In genomic region chr12:49121047-49121696, GRCh38 we compare ENCODE assay signal across 8 cellular contexts. TPM values are rescaled to one million over a fixed set of nuclear protein-coding genes. Genes with fewer than 3 reads are reported as not detected.
DNase-seq lines count a peak whose midpoint lies in the region; ATAC-seq, FAIRE-seq and TF ChIP-seq lines count a peak whose summit lies in the region.

No MANE protein-coding gene starts in this region.

- H3K18ac ChIP-seq in H9 (ENCODE audit: insufficient read length, low read depth, low read length) = no peak overlapping the region

- peak; percentile 73 for DNase-seq in H9
- DNase-seq in SHP77 (lab: John Stamatoyannopoulos, UW) = peak; percentile 47 to 74
- DNase-seq in fibroblast of peridontal ligament (ENCODE audit: extremely low read depth) = peak; percentile 78
- DNase-seq in osteoblast (ENCODE audit: insufficient read length, low spot score, missing footprints) = peak; percentile 88
- DNase-seq in NK-92 (lab: John Stamatoyannopoulos, UW; ENCODE audit: unreplicated experiment) = no peak
- no peak for DNase-seq in GM12891 (ENCODE audit: insufficient read length, low spot score)

- H3K36me3 Mint-ChIP-seq in H9 (ENCODE audit: insufficient read depth in 1 of 3, low read depth in 3 of 3) = no peaks in the 10 kb centered on the region

- no peak overlapping the region for H3K14ac ChIP-seq in H9 (ENCODE audit: insufficient read depth, low read length)

- H2AK5ac ChIP-seq in H9 (ENCODE audit: insufficient read length, low read length) = no peak overlapping the region

- H3K23ac ChIP-seq in H9 (ENCODE audit: insufficient read length, low read depth, low read length) = no peak overlapping the region

- no peak overlapping the region for H2BK120ac ChIP-seq in H9 (ENCODE audit: low read depth, low read length, poor library complexity, severe bottlenecking)

- peaks cover 2 to 4% of the 10 kb centered on the region in 2 experiments; a peak in 2 of 4 replicates for H3K4me1 Mint-ChIP-seq in H9

- H3T11ph ChIP-seq in H9 (ENCODE audit: low read length) = no peak overlapping the region

- H3K79me2 ChIP-seq in ACC112 (ENCODE audit: control insufficient read depth, insufficient read depth, low read length, unreplicated experiment) (no peaks in the 10 kb centered on the region), H9 (ENCODE audit: insufficient read depth, low read length) (no peaks in the 10 kb centered on the region), osteoblast (ENCODE audit: insufficient read depth, low read length) (no peaks in the 10 kb centered on the region)

- no peaks in the 10 kb centered on the region for H3K9me3 ChIP-seq in H9 (ENCODE audit: control insufficient read depth, low read depth, low read length)
- no peaks in the 10 kb centered on the region for H3K9me3 ChIP-seq in osteoblast (ENCODE audit: low read depth, low read length)

- H3K27me3 ChIP-seq in ACC112 (ENCODE audit: insufficient read depth, low read length) (no peaks in the 10 kb centered on the region), H9 (ENCODE audit: insufficient read depth, low read length) (no peaks in the 10 kb centered on the region), osteoblast (ENCODE audit: insufficient read depth, low read length) (no peaks in the 10 kb centered on the region)

- H3K4me2 ChIP-seq in H9 (ENCODE audit: insufficient read depth, insufficient read length, low read length) = no peak overlapping the region
- no peak overlapping the region for H3K4me2 ChIP-seq in osteoblast (ENCODE audit: insufficient read depth, low read length)

- H2BK15ac ChIP-seq in H9 (ENCODE audit: low read depth, low read length) = no peak overlapping the region

- no peak for TF ChIP-seq POLR2A in GM12891 (IDR thresholded peaks at IDR 0.05; ENCODE audit: low read depth, low read length)

- H3K23me2 ChIP-seq in H9 (ENCODE audit: insufficient read length, low read depth, low read length, poor library complexity, severe bottlenecking) = no peaks in the 10 kb centered on the region

- H3K27me3 Mint-ChIP-seq in H9 (ENCODE audit: low read depth) = peaks cover 3% of the 10 kb centered on the region; the same call in 1 of the 2 replicates

- H2BK5ac ChIP-seq in H9 (ENCODE audit: insufficient read length, low read length) = no peak overlapping the region

- H3K27ac ChIP-seq in ACC112 (ENCODE audit: low read depth, low read length) = no peak overlapping the region
- no peak overlapping the region for H3K27ac ChIP-seq in H9 (ENCODE audit: insufficient read length, low read depth, low read length)
- H3K27ac ChIP-seq in osteoblast (ENCODE audit: low read depth, low read length) = no peak overlapping the region

- no peak overlapping the region for H4K91ac ChIP-seq in H9 (ENCODE audit: insufficient read length, low read depth, low read length)

- H4K8ac ChIP-seq in H9 (replicated peaks; ENCODE audit: insufficient read length, low read depth, low read length) = no peak overlapping the region

- H2AFZ ChIP-seq in ACC112 (ENCODE audit: low read length, unreplicated experiment) (peak overlapping the region; percentile 88), H9 (ENCODE audit: low read length) (no peak overlapping the region), osteoblast (ENCODE audit: low read length) (peak overlapping the region; percentile 72)

- peak; percentile 72 for TF ChIP-seq CTCF in H9 (conservative IDR thresholded peaks at IDR 0.05)
- peak; percentile 75 for TF ChIP-seq CTCF in osteoblast (IDR thresholded peaks at IDR 0.05; ENCODE audit: extremely low read depth, low read depth, low read length)

- no peak overlapping the region for H2BK20ac ChIP-seq in H9 (ENCODE audit: low read depth, low read length, poor library complexity, severe bottlenecking)

- H3K4me3 ChIP-seq in ACC112 (ENCODE audit: low read depth, low read length) (no peak overlapping the region), osteoblast (ENCODE audit: insufficient read depth, low read length) (no peak overlapping the region)

- H3K27ac Mint-ChIP-seq in H9 = peak overlapping the region in 1 of 3 experiments; percentile 61; a peak in 2 of 7 replicates

- H4K20me1 ChIP-seq in H9 (ENCODE audit: control insufficient read depth, insufficient read depth, insufficient read length) (no peaks in the 10 kb centered on the region), osteoblast (ENCODE audit: insufficient read depth, low read length) (no peaks in the 10 kb centered on the region)

- H3K4me3 Mint-ChIP-seq in H9 = no peak overlapping the region

- no peak overlapping the region for H4K5ac ChIP-seq in H9 (ENCODE audit: insufficient read length, low read depth, low read length)

- WGBS in H9 (ENCODE audit: extremely low coverage, insufficient read length, low lambda C conversion rate) = no CpG with 5 or more reads among the region's 6 CpGs

- no peak overlapping the region for H3K4ac ChIP-seq in H9 (ENCODE audit: low read depth, low read length)

- H3K4me1 ChIP-seq in ACC112 (ENCODE audit: control insufficient read depth, insufficient read depth, low read length, unreplicated experiment) (peaks cover 3% of the 10 kb centered on the region), H9 (ENCODE audit: insufficient read depth, low read length) (no peaks in the 10 kb centered on the region), osteoblast (ENCODE audit: insufficient read depth, low read length) (no peaks in the 10 kb centered on the region)

- no peak overlapping the region for H3K56ac ChIP-seq in H9 (ENCODE audit: insufficient read length, low read depth, low read length)

- no peaks in the 10 kb centered on the region for H3K79me1 ChIP-seq in H9 (ENCODE audit: insufficient read depth, low read depth, low read length, poor library complexity, severe bottlenecking)

- no peak for ATAC-seq in GM18498 (IDR thresholded peaks at IDR 0.05; ENCODE audit: unreplicated experiment)

- H3K9ac ChIP-seq in H9 (ENCODE audit: extremely low read depth, insufficient read length, low read length) = no peak overlapping the region

- no peaks in the 10 kb centered on the region; a peak in 1 of 5 replicates for H3K9me3 Mint-ChIP-seq in H9

- H2BK12ac ChIP-seq in H9 (ENCODE audit: insufficient read length, low read depth, low read length) = no peak overlapping the region

- no peaks in the 10 kb centered on the region for H3K36me3 ChIP-seq in ACC112 (ENCODE audit: insufficient read depth, low read length)
- no peaks in the 10 kb centered on the region for H3K36me3 ChIP-seq in osteoblast (ENCODE audit: insufficient read depth, low read length)

- no peak for FAIRE-seq in GM12891 (lab: Jason Lieb, UNC)

TF ChIP-seq in GM12891, 5 proteins besides CTCF, POLR2A, EP300 and RAD21:
- TF ChIP-seq PAX5 (IDR thresholded peaks at IDR 0.05; ENCODE audit: insufficient read depth, low read length, severe bottlenecking) (no peak), POU2F2 (IDR thresholded peaks at IDR 0.05; ENCODE audit: low read depth, low read length) (no peak), TAF1 (IDR thresholded peaks at IDR 0.05; ENCODE audit: low read depth, low read length) (no peak)

RNA-seq across cellular contexts. Expression of gene TUBA1B, which starts 10.0 kb away (rescaled TPM):
- total RNA-seq in H9 (2021) (2,063 and 2,102 TPM in 2 replicates), osteoblast (578 and 616 TPM in 2 replicates)
- 1,284 TPM for polyA plus RNA-seq in GM12891 (2012; ENCODE audit: low read depth, missing spikeins)

RNA-seq across cellular contexts. Expression of gene LMBR1L, which starts 10.5 kb away (rescaled TPM):
- total RNA-seq in H9 (2021) = 50.4 and 55.1 TPM in 2 replicates
- 57.2 and 60.4 TPM in 2 replicates for total RNA-seq in osteoblast
- polyA plus RNA-seq in GM12891 (2012; ENCODE audit: low read depth, missing spikeins) = 21.6 TPM

RNA-seq across cellular contexts. Expression of gene DHH, which starts 26.6 kb away (rescaled TPM):
- total RNA-seq in H9 (2021) = 0.13 and 0.20 TPM in 2 replicates
- total RNA-seq in osteoblast = under 0.01 TPM in 1 of 2 replicates, not detected in the other
- not detected for polyA plus RNA-seq in GM12891 (2012; ENCODE audit: low read depth, missing spikeins)

RNA-seq across cellular contexts. Expression of gene RHEBL1, which starts 51.4 kb away (rescaled TPM):
- total RNA-seq in H9 (2021) = 4.0 and 4.1 TPM in 2 replicates
- 0.72 and 0.88 TPM in 2 replicates for total RNA-seq in osteoblast
- 6.1 TPM for polyA plus RNA-seq in GM12891 (2012; ENCODE audit: low read depth, missing spikeins)

Comparison
In these comparisons a context has a peak if more than half of its experiments do, and no peak if none do; other contexts are left out.
1. DNase-seq: peak in H9 (single experiment), SHP77 (2 of 2), fibroblast of peridontal ligament (single experiment) and osteoblast (single experiment); none in NK-92 (single experiment) and GM12891 (single experiment).